In the genomic region with DNA sequence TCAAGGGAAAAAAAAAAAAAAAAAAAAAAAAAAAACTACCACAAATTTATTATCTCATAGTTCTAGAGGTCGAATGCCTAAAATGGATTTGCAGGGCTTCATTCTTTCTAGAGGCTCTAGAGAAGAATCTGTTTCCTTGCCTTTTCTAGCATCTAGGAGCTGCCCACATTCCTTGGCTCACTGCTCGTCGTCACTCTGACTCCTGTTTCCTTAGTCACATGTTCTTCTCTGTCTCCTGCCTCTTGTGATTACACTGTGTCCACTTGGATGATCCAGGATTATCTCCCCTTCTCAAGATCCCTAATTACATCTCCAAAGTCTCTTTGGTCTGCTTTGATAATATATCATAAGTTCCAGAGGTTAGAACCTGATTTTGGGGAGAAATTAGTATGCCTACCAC, we compare ENCODE assay signal across 28 cellular contexts.
A peak's percentile ranks its signal among the peaks of the same experiment; 100 is the strongest.
DNase-seq lines count a peak whose midpoint lies in the region; ATAC-seq and TF ChIP-seq lines count a peak whose summit lies in the region.
"Had no signal": no experiment of that assay in that cellular context is flagged by ENCODE, and none has a peak within 500 bp of the region (broad histone marks: within the 10 kb centered on the region; RNA-seq: fewer than 3 reads in every experiment).

No MANE protein-coding gene starts in this region.

- H3K36me3 ChIP-seq in fibroblast of lung (ENCODE audit: control insufficient read depth, insufficient read depth, low read length) (peaks cover 15% of the 10 kb centered on the region), osteoblast (ENCODE audit: insufficient read depth, low read length) (peaks cover 88% of the 10 kb centered on the region)

- DNase-seq in EL = peak; percentile 13
- DNase-seq in NCI-H82 (lab: John Stamatoyannopoulos, UW) = peak; percentile 52
- DNase-seq in fibroblast of lung (ENCODE audit: low read depth in 2 of 2) = peak; percentile 10 to 18
- DNase-seq in osteoblast (ENCODE audit: insufficient read length, low spot score, missing footprints) = no peak
- no peak for DNase-seq in NCI-H146 (lab: John Stamatoyannopoulos, UW)
- DNase-seq: activated CD4-positive, alpha-beta T cell treated with anti-CD3 and anti-CD28 coated beads for 48 hours; activated CD8-positive, alpha-beta memory T cell treated with anti-CD3 and anti-CD28 coated beads for 24 hours; activated gamma-delta T cell treated with Interleukin-2 at 50 U/mL for 16 hours; C1 segment of cervical spinal cord; Caco-2; colonic mucosa; DMS79; effector CD8-positive, alpha-beta T cell; hypothalamus; left ventricle myocardium superior; NCI-H1436; NCI-H510A; PC-3; right cardiac atrium; stimulated activated CD4-positive, alpha-beta T cell treated with anti-CD3 and anti-CD28 coated beads, Interleukin-4, amount 100 ng/mL, for 1 hour; upper lobe of left lung had no signal

- H3K4me1 Mint-ChIP-seq in stimulated activated memory B cell treated with anti-CD40 and anti-IgM and Interleukin-4, amounts not matched to agents 10 μg/mL and 1 μg/mL and 100 μg/mL, for 72 hours = no peaks in the 10 kb centered on the region

- no peak overlapping the region for H3K9ac ChIP-seq in fibroblast of lung (ENCODE audit: insufficient read depth, low read length)

- H3K4me2 ChIP-seq in fibroblast of lung (ENCODE audit: extremely low read depth, insufficient read depth, low read length) (no peak overlapping the region), osteoblast (ENCODE audit: insufficient read depth, low read length) (no peak overlapping the region)

- H3K27me3 Mint-ChIP-seq in stimulated activated memory B cell treated with anti-CD40 and anti-IgM and Interleukin-4, amounts not matched to agents 10 μg/mL and 1 μg/mL and 100 μg/mL, for 72 hours = no peaks in the 10 kb centered on the region
- H3K27me3 Mint-ChIP-seq: natural killer cell treated with Interleukin-12 subunit alpha and Interleukin-12 subunit beta and Interleukin-15 and Interleukin-18, amount 100 ng/mL, for 72 hours had no signal

- no peaks in the 10 kb centered on the region for H3K79me2 ChIP-seq in fibroblast of lung (ENCODE audit: control insufficient read depth, insufficient read depth, low read length)
- H3K79me2 ChIP-seq in osteoblast (ENCODE audit: insufficient read depth, low read length) = peaks cover 2% of the 10 kb centered on the region

- H3K36me3 Mint-ChIP-seq in stimulated activated memory B cell treated with anti-CD40 and anti-IgM and Interleukin-4, amounts not matched to agents 10 μg/mL and 1 μg/mL and 100 μg/mL, for 72 hours = peaks cover 44% of the 10 kb centered on the region

- H3K27ac ChIP-seq in fibroblast of lung (ENCODE audit: insufficient read depth, low read length) (no peak overlapping the region), osteoblast (ENCODE audit: low read depth, low read length) (peak overlapping the region; percentile 7)
- H3K27ac ChIP-seq: colonic mucosa, epithelial cell of prostate, gastroesophageal sphincter, upper lobe of left lung had no signal

- ATAC-seq in stimulated activated memory B cell treated with anti-CD40 and anti-IgM and Interleukin-4, amounts not matched to agents 10 μg/mL and 1 μg/mL and 100 μg/mL, for 72 hours = no peak
- no peak for ATAC-seq in GM19467 (IDR thresholded peaks at IDR 0.05; ENCODE audit: unreplicated experiment)
- ATAC-seq: gastroesophageal sphincter; HCT116; left ventricle myocardium superior; natural killer cell treated with Interleukin-12 subunit alpha and Interleukin-12 subunit beta and Interleukin-15 and Interleukin-18, amount 100 ng/mL, for 72 hours; PC-3; right cardiac atrium; SK-N-SH treated with all-trans-retinoic acid at 6 μM for 48 hours had no signal

- H3K9me3 ChIP-seq in fibroblast of lung (ENCODE audit: control insufficient read depth, insufficient read depth, low read depth, low read length) = no peaks in the 10 kb centered on the region
- H3K9me3 ChIP-seq in osteoblast (ENCODE audit: low read depth, low read length) = no peaks in the 10 kb centered on the region
- H3K9me3 ChIP-seq: Caco-2, colonic mucosa, gastroesophageal sphincter, upper lobe of left lung had no signal

- no peaks in the 10 kb centered on the region for H3K4me1 ChIP-seq in fibroblast of lung (ENCODE audit: control insufficient read depth, extremely low read depth, insufficient read depth, low read length)
- no peaks in the 10 kb centered on the region for H3K4me1 ChIP-seq in osteoblast (ENCODE audit: insufficient read depth, low read length)
- H3K4me1 ChIP-seq: Caco-2, colonic mucosa, gastroesophageal sphincter, upper lobe of left lung had no signal

- no peak overlapping the region for H3K4me3 ChIP-seq in fibroblast of lung (replicated peaks in 1 of 4; ENCODE audit: control extremely low read depth in 1 of 4, insufficient read depth in 1 of 4, low read depth in 3 of 4, low read length in 4 of 4)
- no peak overlapping the region for H3K4me3 ChIP-seq in osteoblast (ENCODE audit: insufficient read depth, low read length)
- H3K4me3 ChIP-seq: colonic mucosa, gastroesophageal sphincter, upper lobe of left lung had no signal

- TF ChIP-seq CTCF in fibroblast of lung (conservative IDR thresholded peaks at IDR 0.05 in 1 of 2, IDR thresholded peaks at IDR 0.05 in 1 of 2; ENCODE audit: low read depth in 1 of 2, low read length in 2 of 2) (no peak), osteoblast (IDR thresholded peaks at IDR 0.05; ENCODE audit: extremely low read depth, low read depth, low read length) (no peak)

- no peak overlapping the region for H2AFZ ChIP-seq in fibroblast of lung (ENCODE audit: low read length)
- H2AFZ ChIP-seq in osteoblast (ENCODE audit: low read length) = no peak overlapping the region

- H4K20me1 ChIP-seq in fibroblast of lung (ENCODE audit: control insufficient read depth, extremely low read depth, insufficient read depth, low read length) (no peaks in the 10 kb centered on the region), osteoblast (ENCODE audit: insufficient read depth, low read length) (no peaks in the 10 kb centered on the region)

- H3K27me3 ChIP-seq in fibroblast of lung (ENCODE audit: control insufficient read depth, insufficient read depth, low read length) (no peaks in the 10 kb centered on the region), osteoblast (ENCODE audit: insufficient read depth, low read length) (no peaks in the 10 kb centered on the region)
- H3K27me3 ChIP-seq: colonic mucosa, gastroesophageal sphincter, upper lobe of left lung had no signal

- H3K27ac Mint-ChIP-seq in stimulated activated memory B cell treated with anti-CD40 and anti-IgM and Interleukin-4, amounts not matched to agents 10 μg/mL and 1 μg/mL and 100 μg/mL, for 72 hours = no peak overlapping the region
- H3K27ac Mint-ChIP-seq: natural killer cell treated with Interleukin-12 subunit alpha and Interleukin-12 subunit beta and Interleukin-15 and Interleukin-18, amount 100 ng/mL, for 72 hours had no signal

- H3K4me3 Mint-ChIP-seq in stimulated activated memory B cell treated with anti-CD40 and anti-IgM and Interleukin-4, amounts not matched to agents 10 μg/mL and 1 μg/mL and 100 μg/mL, for 72 hours = no peak overlapping the region
- H3K4me3 Mint-ChIP-seq: natural killer cell treated with Interleukin-12 subunit alpha and Interleukin-12 subunit beta and Interleukin-15 and Interleukin-18, amount 100 ng/mL, for 72 hours had no signal

- H3K9me3 Mint-ChIP-seq in stimulated activated memory B cell treated with anti-CD40 and anti-IgM and Interleukin-4, amounts not matched to agents 10 μg/mL and 1 μg/mL and 100 μg/mL, for 72 hours = no peaks in the 10 kb centered on the region
- H3K9me3 Mint-ChIP-seq: natural killer cell treated with Interleukin-12 subunit alpha and Interleukin-12 subunit beta and Interleukin-15 and Interleukin-18, amount 100 ng/mL, for 72 hours had no signal

Comparison
In these comparisons a context has a peak if more than half of its experiments do, and no peak if none do; other contexts are left out.
1. DNase-seq: peak in EL (single experiment), NCI-H82 (single experiment) and fibroblast of lung (2 of 2); none in osteoblast (single experiment) and NCI-H146 (single experiment).